19 cellular contexts compared by ENCODE assay signal in genomic region chr2:52404866-52405265, GRCh38.
"Had no signal": no experiment of that assay in that cellular context is flagged by ENCODE, and none has a peak within 500 bp of the region (broad histone marks: within the 10 kb centered on the region; RNA-seq: fewer than 3 reads in every experiment).

No MANE protein-coding gene starts in this region.

- H3K4me3 ChIP-seq: breast epithelium, dorsolateral prefrontal cortex, esophagus muscularis mucosa, left ventricle myocardium inferior, thoracic aorta, upper lobe of left lung had no signal

- H3K9me3 ChIP-seq: breast epithelium, esophagus muscularis mucosa, left ventricle myocardium inferior, thoracic aorta, upper lobe of left lung had no signal

- H3K27me3 ChIP-seq: breast epithelium, esophagus muscularis mucosa, upper lobe of left lung had no signal

- ATAC-seq: activated T-helper 17 cell treated with anti-CD3 and anti-CD28 coated beads, Interleukin-2, amount 50 U/mL, for 72 hours; naive thymus-derived CD4-positive, alpha-beta T cell; sciatic nerve; stimulated activated naive B cell treated with anti-CD40 and anti-IgM and Interleukin-4, amounts not matched to agents 10 μg/mL and 1 μg/mL and 100 μg/mL, for 72 hours; WTC11 had no signal

- H3K4me1 ChIP-seq: breast epithelium, upper lobe of left lung had no signal

- H3K36me3 ChIP-seq: breast epithelium, esophagus muscularis mucosa, left ventricle myocardium inferior, thoracic aorta, upper lobe of left lung had no signal

- DNase-seq: activated naive CD4-positive, alpha-beta T cell; activated T-cell treated with anti-CD3 and anti-CD28 coated beads, Interleukin-2, amount 50 U/mL, for 24 hours; amniotic stem cell; dorsolateral prefrontal cortex; hippocampal formation; left ventricle myocardium inferior; naive thymus-derived CD4-positive, alpha-beta T cell; occipital lobe; stimulated activated CD4-positive, alpha-beta T cell treated with anti-CD3 and anti-CD28 coated beads, Interleukin-2, amount 100 ng/mL, for 48 hours; stimulated activated CD8-positive, alpha-beta memory T cell treated with anti-CD3 and anti-CD28 coated beads, Interleukin-4, amount 100 ng/mL, for 48 hours; stimulated activated naive B cell treated with anti-CD40 and anti-IgM and Interleukin-4, amounts not matched to agents 10 μg/mL and 1 μg/mL and 100 μg/mL, for 72 hours; T-helper 9 cell had no signal

- H3K27ac ChIP-seq: breast epithelium, dorsolateral prefrontal cortex, esophagus muscularis mucosa, left ventricle myocardium inferior, thoracic aorta, upper lobe of left lung had no signal
